In the genomic region with DNA sequence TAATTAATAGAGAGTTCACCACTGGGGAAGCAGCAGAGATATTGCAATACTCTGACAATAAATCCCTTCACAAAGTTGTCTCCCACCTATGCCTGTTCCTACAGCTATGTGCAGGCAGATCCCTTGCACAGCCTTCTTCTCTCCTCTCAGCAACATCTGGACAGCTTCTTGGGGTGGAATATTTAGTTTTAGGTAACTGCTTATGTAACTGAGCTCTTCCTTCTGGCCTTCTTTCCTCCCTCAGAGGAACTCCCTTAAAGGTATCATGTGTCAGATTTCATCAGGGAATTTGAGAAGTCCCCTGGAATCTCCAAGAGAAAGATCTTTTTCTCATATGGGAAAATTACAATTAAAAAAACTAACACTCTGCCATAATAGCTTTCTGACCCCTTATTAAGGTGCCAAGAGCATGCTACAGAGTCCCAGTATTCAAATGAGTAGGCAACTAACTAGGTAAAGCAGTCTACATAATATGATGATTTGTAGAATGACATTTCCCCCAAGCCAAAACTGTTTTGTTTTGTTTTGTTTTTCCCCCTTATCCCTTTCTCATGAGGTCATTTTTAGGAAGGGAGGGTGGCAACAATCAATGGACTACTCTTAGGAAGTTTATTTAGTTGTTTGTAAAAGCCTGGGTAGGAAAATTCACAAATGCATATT, we compare ENCODE assay signal across 38 cellular contexts. TPM values are rescaled to one million over a fixed set of nuclear protein-coding genes. Genes with fewer than 3 reads are reported as not detected.
DNase-seq lines count a peak whose midpoint lies in the region; ATAC-seq and TF ChIP-seq lines count a peak whose summit lies in the region.
"Had no signal": no experiment of that assay in that cellular context is flagged by ENCODE, and none has a peak within 500 bp of the region (broad histone marks: within the 10 kb centered on the region; RNA-seq: fewer than 3 reads in every experiment).

No MANE protein-coding gene starts in this region.

- H3K79me2 ChIP-seq in hepatocyte: no peaks in the 10 kb centered on the region

- H2AFZ ChIP-seq in hepatocyte: no peak overlapping the region
- H2AFZ ChIP-seq in neuron (ENCODE audit: low read depth, low read length): no peak overlapping the region

- TF ChIP-seq CTCF in GM13977 (IDR thresholded peaks at IDR 0.05; ENCODE audit: extremely low read depth, insufficient read depth, missing control alignments): no peak
- no peak for TF ChIP-seq CTCF in hepatocyte (IDR thresholded peaks at IDR 0.05; ENCODE audit: poor library complexity)

- peak overlapping the region; percentile 96 for H3K4me2 ChIP-seq in hepatocyte

- no peak overlapping the region for H3K9ac ChIP-seq in HUES64 (ENCODE audit: low read depth, low read length)

- H3K36me3 ChIP-seq in HUES64 (ENCODE audit: insufficient read depth, low read length) (no peaks in the 10 kb centered on the region; the same call in 1 of the 2 replicates), hepatocyte (replicated peaks; ENCODE audit: insufficient read depth, low read depth) (no peaks in the 10 kb centered on the region), neuron (ENCODE audit: insufficient read depth, low read length) (peaks cover 37% of the 10 kb centered on the region)
- H3K36me3 ChIP-seq: neutrophil, prostate gland had no signal

- peaks cover 25% of the 10 kb centered on the region for H3K4me1 ChIP-seq in HUES64 (ENCODE audit: insufficient read depth, low read length)
- peaks cover 4% of the 10 kb centered on the region for H3K4me1 ChIP-seq in hepatocyte (ENCODE audit: insufficient read depth)
- peaks cover 34% of the 10 kb centered on the region for H3K4me1 ChIP-seq in neuron (ENCODE audit: insufficient read depth, low read length)

- no peaks in the 10 kb centered on the region for H3K36me3 Mint-ChIP-seq in activated CD4-positive, alpha-beta memory T cell treated with anti-CD3 and anti-CD28 coated beads for 36 hours

- H3K4me1 Mint-ChIP-seq in activated CD4-positive, alpha-beta memory T cell treated with anti-CD3 and anti-CD28 coated beads for 36 hours (ENCODE audit: low read depth): peaks cover 9% of the 10 kb centered on the region

- intact Hi-C loops in activated CD4-positive, alpha-beta memory T cell treated with anti-CD3 and anti-CD28 coated beads for 36 hours (cut with micrococcal nuclease): loop anchor here (10.0 kb wide), 2 partner anchors 268 to 598 kb away; a partner anchor contains a TSS

- ATAC-seq in HG02763 (IDR thresholded peaks at IDR 0.05; ENCODE audit: unreplicated experiment): no peak
- ATAC-seq: activated naive CD8-positive, alpha-beta T cell treated with anti-CD3 and anti-CD28 coated beads, Interleukin-2, amount 50 U/mL, for 24 hours; activated T-cell treated with anti-CD3 and anti-CD28 coated beads, Interleukin-2, amount 50 U/mL, for 4 hours; esophagus mucosa; Panc1; sciatic nerve; SK-N-SH treated with all-trans-retinoic acid at 6 μM for 48 hours had no signal

- no peaks in the 10 kb centered on the region for H3K9me2 ChIP-seq in hepatocyte (replicated peaks; ENCODE audit: insufficient read depth)

- H3K27ac Mint-ChIP-seq in activated CD4-positive, alpha-beta memory T cell treated with anti-CD3 and anti-CD28 coated beads for 36 hours: no peak overlapping the region
- H3K27ac Mint-ChIP-seq: activated naive CD8-positive, alpha-beta T cell treated with anti-CD3 and anti-CD28 coated beads, Interleukin-2, amount 50 U/mL, for 24 hours; stimulated activated naive CD8-positive, alpha-beta T cell treated with anti-CD3 and anti-CD28 coated beads, Interleukin-15, Interleukin-2, amounts not matched to agents 100 ng/mL and 50 ng/mL, for 24 hours; T-helper 1 cell treated with Interleukin-12 subunit alpha and Interleukin-12 subunit beta and Interleukin-4 antibody, amounts not matched to agents 30 μg/mL and 1 μg/mL, for 36 hours had no signal

- in situ Hi-C loops in GM13977 (cut with MboI; ENCODE audit: low pct_unique_long_range_greater_than_20kb, low sequenced_read_pairs, unreplicated experiment): loop anchor here (25.0 kb wide), 1 partner anchor 619 kb away; no protein-coding TSS in a partner anchor

- no peak overlapping the region for H3K4me3 Mint-ChIP-seq in activated CD4-positive, alpha-beta memory T cell treated with anti-CD3 and anti-CD28 coated beads for 36 hours
- H3K4me3 Mint-ChIP-seq: activated naive CD8-positive, alpha-beta T cell treated with anti-CD3 and anti-CD28 coated beads, Interleukin-2, amount 50 U/mL, for 24 hours; activated T-cell treated with anti-CD3 and anti-CD28 coated beads, Interleukin-2, amount 50 U/mL, for 4 hours; stimulated activated naive CD8-positive, alpha-beta T cell treated with anti-CD3 and anti-CD28 coated beads, Interleukin-15, Interleukin-2, amounts not matched to agents 100 ng/mL and 50 ng/mL, for 24 hours; T-helper 1 cell treated with Interleukin-12 subunit alpha and Interleukin-12 subunit beta and Interleukin-4 antibody, amounts not matched to agents 30 μg/mL and 1 μg/mL, for 36 hours had no signal

- CTCF ChIA-PET in activated CD4-positive, alpha-beta memory T cell treated with anti-CD3 and anti-CD28 coated beads for 36 hours (lab: Charles Lee): no interaction called here

- DNase-seq in GM13977 (ENCODE audit: low spot score) (peak; percentile 24), hepatocyte (ENCODE audit: low spot score) (no peak), mesenteric fat pad (ENCODE audit: low spot score) (no peak)
- no peak for DNase-seq in activated CD4-positive, alpha-beta memory T cell treated with anti-CD3 and anti-CD28 coated beads for 36 hours
- DNase-seq: activated CD4-positive, alpha-beta T cell treated with anti-CD3 and anti-CD28 coated beads, Interleukin-2, amount 50 U/mL, for 1 hour; activated CD4-positive, CD25-positive, alpha-beta regulatory T cell; activated gamma-delta T cell treated with Interleukin-2 at 50 U/mL for 16 hours; activated naive CD8-positive, alpha-beta T cell treated with anti-CD3 and anti-CD28 coated beads, Interleukin-2, amount 50 U/mL, for 24 hours; activated T-cell treated with anti-CD3 and anti-CD28 coated beads, Interleukin-2, amount 50 U/mL, for 4 hours; Calu3; central memory CD4-positive, alpha-beta T cell; cortex of kidney; DMS79 treated with DMSO at 0.1 percent for 48 hours; GDM1; head of caudate nucleus; KG1; kidney glomerular epithelial cell; NCI-H1092 treated with DMSO at 0.1 percent for 48 hours; NCI-H187; NCI-H524 treated with DMSO at 0.1 percent for 48 hours; Right ventricle myocardium superior; stimulated activated CD8-positive, alpha-beta memory T cell treated with anti-CD3 and anti-CD28 coated beads, Interleukin-4, amount 100 ng/mL, for 48 hours had no signal

- H4K20me1 ChIP-seq in hepatocyte (ENCODE audit: insufficient read depth, poor library complexity, severe bottlenecking): no peaks in the 10 kb centered on the region

- H3K9me3 Mint-ChIP-seq in activated CD4-positive, alpha-beta memory T cell treated with anti-CD3 and anti-CD28 coated beads for 36 hours: no peaks in the 10 kb centered on the region
- H3K9me3 Mint-ChIP-seq: activated naive CD8-positive, alpha-beta T cell treated with anti-CD3 and anti-CD28 coated beads, Interleukin-2, amount 50 U/mL, for 24 hours; activated T-cell treated with anti-CD3 and anti-CD28 coated beads, Interleukin-2, amount 50 U/mL, for 4 hours; stimulated activated naive CD8-positive, alpha-beta T cell treated with anti-CD3 and anti-CD28 coated beads, Interleukin-15, Interleukin-2, amounts not matched to agents 100 ng/mL and 50 ng/mL, for 24 hours; T-helper 1 cell treated with Interleukin-12 subunit alpha and Interleukin-12 subunit beta and Interleukin-4 antibody, amounts not matched to agents 30 μg/mL and 1 μg/mL, for 36 hours had no signal

- H3K4me3 ChIP-seq in HUES64 (ENCODE audit: low read length) (peak overlapping the region; percentile 71; the same call in 1 of the 2 replicates), hepatocyte (no peak overlapping the region), neuron (ENCODE audit: low read length) (peak overlapping the region; percentile 94)
- H3K4me3 ChIP-seq: lung, prostate gland had no signal

- H3K27me3 Mint-ChIP-seq in activated CD4-positive, alpha-beta memory T cell treated with anti-CD3 and anti-CD28 coated beads for 36 hours: peaks cover 62% of the 10 kb centered on the region

- H3K9me3 ChIP-seq in HUES64 (ENCODE audit: insufficient read depth, low read depth, low read length) (no peaks in the 10 kb centered on the region), hepatocyte (ENCODE audit: low read depth) (no peaks in the 10 kb centered on the region), neuron (ENCODE audit: low read length) (peaks cover 2% of the 10 kb centered on the region)
- H3K9me3 ChIP-seq: neutrophil, prostate gland had no signal

- POLR2A ChIA-PET in activated CD4-positive, alpha-beta memory T cell treated with anti-CD3 and anti-CD28 coated beads for 36 hours (lab: Charles Lee): no interaction called here

- H3K27me3 ChIP-seq in HUES64 (ENCODE audit: insufficient read depth, low read length) (peaks cover 63% of the 10 kb centered on the region), hepatocyte (peaks cover 79% of the 10 kb centered on the region), neuron (ENCODE audit: insufficient read depth, low read length) (no peaks in the 10 kb centered on the region)

- H3K27ac ChIP-seq in HUES64 (ENCODE audit: low read depth, low read length) (no peak overlapping the region), hepatocyte (no peak overlapping the region)
- H3K27ac ChIP-seq: C4-2B, neutrophil, prostate gland had no signal

RNA-seq across cellular contexts. Expression of a gene that starts 2.4 kb away (rescaled TPM):
- polyA plus RNA-seq in HUES64 (2013, experiment 1 of 2): 5.3 TPM
- polyA plus RNA-seq in HUES64 (2013, experiment 2 of 2): 6.1 TPM
- 2.6 and 3.1 TPM in 2 replicates for total RNA-seq in hepatocyte
- polyA plus RNA-seq in hepatocyte: 2.4 and 3.4 TPM in 2 replicates
- total RNA-seq in mesenteric fat pad: 0.32 TPM
- not detected for total RNA-seq in activated CD4-positive, alpha-beta memory T cell treated with anti-CD3 and anti-CD28 coated beads for 36 hours
- total RNA-seq: activated T-cell treated with anti-CD3 and anti-CD28 coated beads, Interleukin-2, amount 50 U/mL, for 4 hours; Calu3; fibroblast of villous mesenchyme; HT1080; MCF 10A had no signal
